ENCODE assay signal across 10 cellular contexts in the genomic region with DNA sequence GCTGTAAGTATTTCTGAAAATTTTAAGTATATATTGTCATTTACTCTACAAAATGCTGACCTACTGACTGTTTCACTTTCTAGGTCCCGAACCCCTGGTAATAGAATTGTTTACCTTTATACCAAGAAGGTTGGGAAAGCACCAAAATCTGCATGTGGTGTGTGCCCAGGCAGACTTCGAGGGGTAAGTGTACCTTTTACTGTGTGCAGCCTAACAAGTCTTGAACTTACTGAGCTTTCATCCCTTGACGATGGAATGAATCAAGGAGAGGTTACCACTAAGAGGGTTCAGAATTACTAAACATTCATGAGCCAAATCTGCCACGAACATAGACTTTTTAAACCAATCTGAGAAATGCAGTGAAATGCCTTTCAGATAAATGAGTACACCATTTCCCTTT. TPM values are rescaled to one million over a fixed set of nuclear protein-coding genes. Genes with fewer than 3 reads are reported as not detected.
A peak's percentile ranks its signal among the peaks of the same experiment; 100 is the strongest.
DNase-seq lines count a peak whose midpoint lies in the region; ATAC-seq, FAIRE-seq and TF ChIP-seq lines count a peak whose summit lies in the region.
"Had no signal": no experiment of that assay in that cellular context is flagged by ENCODE, and none has a peak within 500 bp of the region (broad histone marks: within the 10 kb centered on the region; RNA-seq: fewer than 3 reads in every experiment).

No MANE protein-coding gene starts in this region.

- no peak overlapping the region for H3K4me3 ChIP-seq in CD8-positive, alpha-beta memory T cell (ENCODE audit: low read length)
- H3K4me3 ChIP-seq in Karpas-422 (ENCODE audit: low read length) (peak overlapping the region; percentile 88), small intestine (ENCODE audit: low read depth in 1 of 2, low read length in 2 of 2) (no peak overlapping the region)
- H3K4me3 ChIP-seq in naive thymus-derived CD4-positive, alpha-beta T cell (ENCODE audit: low read length) = no peak overlapping the region

- no peak for ATAC-seq in naive thymus-derived CD4-positive, alpha-beta T cell
- no peak for ATAC-seq in HG03565 (IDR thresholded peaks at IDR 0.05; ENCODE audit: unreplicated experiment)
- ATAC-seq in GM18498 (IDR thresholded peaks at IDR 0.05; ENCODE audit: unreplicated experiment) = no peak
- ATAC-seq: Right ventricle myocardium inferior had no signal

- CTCF ChIA-PET in CD8-positive, alpha-beta memory T cell (lab: Charles Lee) = no interaction called here
- CTCF ChIA-PET in naive thymus-derived CD4-positive, alpha-beta T cell (lab: Charles Lee) = no interaction called here

- H3K27me3 ChIP-seq in CD8-positive, alpha-beta memory T cell (ENCODE audit: insufficient read depth, low read length, poor library complexity, severe bottlenecking) = no peaks in the 10 kb centered on the region
- no peaks in the 10 kb centered on the region for H3K27me3 ChIP-seq in Karpas-422 (ENCODE audit: low read length)
- H3K27me3 ChIP-seq in naive thymus-derived CD4-positive, alpha-beta T cell (ENCODE audit: control insufficient read depth in 2 of 2, insufficient read depth in 2 of 2, low read length in 2 of 2) = no peaks in the 10 kb centered on the region
- no peaks in the 10 kb centered on the region for H3K27me3 ChIP-seq in small intestine (ENCODE audit: control insufficient read depth in 2 of 2, insufficient read depth in 2 of 2, low read length in 2 of 2)

- POLR2A ChIA-PET in CD8-positive, alpha-beta memory T cell (lab: Charles Lee) = interaction anchor here (2.9 kb wide), 1 partner anchor 29 kb away, joined by 20 read pairs; a partner anchor contains a TSS
- POLR2A ChIA-PET in naive thymus-derived CD4-positive, alpha-beta T cell (lab: Charles Lee) = interaction anchor here (0.6 to 3.4 kb wide), 4 partner anchors 8 to 901 kb away, joined by 3 to 37 read pairs (median 14); a partner anchor contains a TSS

- peak overlapping the region; percentile 97 for H3K4me2 ChIP-seq in Karpas-422 (ENCODE audit: low read depth, low read length, poor library complexity, severe bottlenecking)

- peaks cover 50 to 63% (median 61%) of the 10 kb centered on the region in 3 donors for H3K4me1 Mint-ChIP-seq in CD8-positive, alpha-beta memory T cell
- peaks cover 56% of the 10 kb centered on the region for H3K4me1 Mint-ChIP-seq in brain
- peaks cover 33 to 81% (median 63%) of the 10 kb centered on the region in 7 donors for H3K4me1 Mint-ChIP-seq in naive thymus-derived CD4-positive, alpha-beta T cell

- peaks cover 46% of the 10 kb centered on the region for H4K20me1 ChIP-seq in Karpas-422 (ENCODE audit: insufficient read depth, low read depth, low read length)

- H3K36me3 Mint-ChIP-seq in CD8-positive, alpha-beta memory T cell = peaks cover 0 to 68% (median 22%) of the 10 kb centered on the region in 3 donors
- peaks cover 63% of the 10 kb centered on the region for H3K36me3 Mint-ChIP-seq in brain
- peaks cover 25 to 44% (median 38%) of the 10 kb centered on the region in 5 donors for H3K36me3 Mint-ChIP-seq in naive thymus-derived CD4-positive, alpha-beta T cell

- H3K79me2 ChIP-seq in Karpas-422 (ENCODE audit: low read length) = peaks cover 43% of the 10 kb centered on the region

- H3K9ac ChIP-seq in Karpas-422 (ENCODE audit: low read length) = peak overlapping the region; percentile 92; the same call in 1 of the 2 replicates

- peaks cover 33% of the 10 kb centered on the region for H3K4me1 ChIP-seq in CD8-positive, alpha-beta memory T cell (ENCODE audit: insufficient read depth, low read length)
- peaks cover 31% of the 10 kb centered on the region for H3K4me1 ChIP-seq in Karpas-422 (ENCODE audit: low read length)
- H3K4me1 ChIP-seq in naive thymus-derived CD4-positive, alpha-beta T cell (ENCODE audit: control insufficient read depth in 2 of 2, insufficient read depth in 2 of 2, low read length in 2 of 2) = peaks cover 29 to 30% of the 10 kb centered on the region in 2 donors
- H3K4me1 ChIP-seq in small intestine (ENCODE audit: control insufficient read depth in 2 of 2, insufficient read depth in 1 of 2, low read depth in 1 of 2, low read length in 1 of 2) = peaks cover 0 to 2% of the 10 kb centered on the region in 2 donors

- peak overlapping the region; percentile 16 to 98 (median 86) for H3K27ac Mint-ChIP-seq in CD8-positive, alpha-beta memory T cell
- H3K27ac Mint-ChIP-seq in brain = peak overlapping the region in 1 of 5 experiments; percentile 30
- peak overlapping the region in 8 of 9 donors; percentile 7 to 99 (median 82) for H3K27ac Mint-ChIP-seq in naive thymus-derived CD4-positive, alpha-beta T cell

- no peak for FAIRE-seq in small intestine (lab: Jason Lieb, UNC)

- H2AFZ ChIP-seq in Karpas-422 (ENCODE audit: low read length) = no peak overlapping the region

- peak overlapping the region; percentile 9 to 98 (median 48) for H3K4me3 Mint-ChIP-seq in CD8-positive, alpha-beta memory T cell
- peak overlapping the region in 4 of 5 experiments; percentile 88 to 99 (median 91) for H3K4me3 Mint-ChIP-seq in brain
- H3K4me3 Mint-ChIP-seq in naive thymus-derived CD4-positive, alpha-beta T cell = peak overlapping the region in 8 of 10 donors; percentile 2 to 99 (median 47)

- H3K9me3 ChIP-seq in CD8-positive, alpha-beta memory T cell (ENCODE audit: low read length) = no peaks in the 10 kb centered on the region
- no peaks in the 10 kb centered on the region for H3K9me3 ChIP-seq in Karpas-422 (ENCODE audit: low read length)
- H3K9me3 ChIP-seq in naive thymus-derived CD4-positive, alpha-beta T cell (ENCODE audit: control insufficient read depth in 2 of 3, low read length in 3 of 3) = no peaks in the 10 kb centered on the region
- H3K9me3 ChIP-seq in small intestine (ENCODE audit: control insufficient read depth, low read depth) = no peaks in the 10 kb centered on the region

- H3K27me3 Mint-ChIP-seq in CD8-positive, alpha-beta memory T cell = peaks cover 0 to 4% of the 10 kb centered on the region in 2 donors
- H3K27me3 Mint-ChIP-seq in brain = peaks cover 9% of the 10 kb centered on the region
- peaks cover 0 to 3% (median 0%) of the 10 kb centered on the region in 5 donors for H3K27me3 Mint-ChIP-seq in naive thymus-derived CD4-positive, alpha-beta T cell

- no peak for DNase-seq in CD8-positive, alpha-beta memory T cell
- DNase-seq in Karpas-422 (no peak), small intestine (no peak), GOT3 (lab: John Stamatoyannopoulos, UW) (no peak)
- no peak for DNase-seq in naive thymus-derived CD4-positive, alpha-beta T cell
- DNase-seq: HCEC 1CT had no signal

- intact Hi-C loops in naive thymus-derived CD4-positive, alpha-beta T cell (cut with micrococcal nuclease) = loop anchor here in 1 of 2 donors (5.0 kb wide), 2 partner anchors 590 to 1575 kb away; a partner anchor contains a TSS

- no peaks in the 10 kb centered on the region for H3K9me3 Mint-ChIP-seq in CD8-positive, alpha-beta memory T cell
- peaks cover 0 to 4% (median 3%) of the 10 kb centered on the region in 5 experiments for H3K9me3 Mint-ChIP-seq in brain
- peaks cover 0 to 1% (median 0%) of the 10 kb centered on the region in 11 donors for H3K9me3 Mint-ChIP-seq in naive thymus-derived CD4-positive, alpha-beta T cell

- H3K27ac ChIP-seq in CD8-positive, alpha-beta memory T cell (ENCODE audit: low read depth, low read length) = peak overlapping the region; percentile 25
- H3K27ac ChIP-seq in Karpas-422 (ENCODE audit: low read length) (no peak overlapping the region), small intestine (ENCODE audit: low read depth in 1 of 2, low read length in 1 of 2) (no peak overlapping the region)
- peak overlapping the region; percentile 90 for H3K27ac ChIP-seq in naive thymus-derived CD4-positive, alpha-beta T cell (ENCODE audit: low read depth, low read length)

- TF ChIP-seq CTCF in brain (conservative IDR thresholded peaks at IDR 0.05) = no peak

- H3K9me2 ChIP-seq in Karpas-422 (replicated peaks; ENCODE audit: insufficient read depth, low read length) = no peaks in the 10 kb centered on the region

- H3K36me3 ChIP-seq in CD8-positive, alpha-beta memory T cell (ENCODE audit: insufficient read depth, low read length) = peaks cover 37% of the 10 kb centered on the region
- H3K36me3 ChIP-seq in Karpas-422 (ENCODE audit: insufficient read depth, low read length) = peaks cover 56% of the 10 kb centered on the region
- H3K36me3 ChIP-seq in naive thymus-derived CD4-positive, alpha-beta T cell (ENCODE audit: control insufficient read depth in 2 of 3, insufficient read depth in 3 of 3, low read length in 3 of 3) = peaks cover 18 to 55% (median 21%) of the 10 kb centered on the region in 3 experiments
- H3K36me3 ChIP-seq in small intestine (ENCODE audit: control insufficient read depth in 2 of 2, insufficient read depth in 2 of 2, low read length in 2 of 2) = peaks cover 8 to 21% of the 10 kb centered on the region in 2 donors

- 40 to 58% (median 50%) methylated on average over 4 of the region's 4 CpGs for WGBS in small intestine, 3 donors

RNA-seq across cellular contexts. Expression of a gene that starts 1.6 kb away (rescaled TPM):
- total RNA-seq in CD8-positive, alpha-beta memory T cell = 1,000 to 10,000 TPM; 1,392 to 1,416 TPM
- 3,675 TPM for polyA plus RNA-seq in CD8-positive, alpha-beta memory T cell
- total RNA-seq in Karpas-422 (2014; rRNA removed; shearing (Covaris generic); ENCODE audit: low replicate concordance) = 1,954 and 2,083 TPM in 2 replicates
- polyA plus RNA-seq in brain (ENCODE audit: insufficient read depth, low read depth, low replicate concordance) (1,197 TPM), small intestine (1,000 to 10,000 TPM; 3,644 to 5,968 (median 5,930) TPM)
- 1,000 to 10,000 TPM; 1,411 to 3,442 (median 3,215) TPM for total RNA-seq in naive thymus-derived CD4-positive, alpha-beta T cell
- polyA plus RNA-seq in naive thymus-derived CD4-positive, alpha-beta T cell = 1,000 to 10,000 TPM; 4,498 to 6,068 TPM

RNA-seq across cellular contexts. Expression of a gene that starts 28.4 kb away (rescaled TPM):
- 10 to 100 TPM; 90.8 to 93.1 TPM for total RNA-seq in CD8-positive, alpha-beta memory T cell
- 154 TPM for polyA plus RNA-seq in CD8-positive, alpha-beta memory T cell
- 79.4 and 158 TPM in 2 replicates for total RNA-seq in Karpas-422 (2014; rRNA removed; shearing (Covaris generic); ENCODE audit: low replicate concordance)
- polyA plus RNA-seq in brain (ENCODE audit: insufficient read depth, low read depth, low replicate concordance) = 21.8 TPM
- total RNA-seq in naive thymus-derived CD4-positive, alpha-beta T cell = 10 to 100 TPM; 31.8 to 98.2 (median 55.6) TPM
- polyA plus RNA-seq in naive thymus-derived CD4-positive, alpha-beta T cell = 100 to 1,000 TPM in 1 of 2 donors, 10 to 100 TPM in 1; 89.2 to 119 TPM
- 100 to 1,000 TPM in 2 of 3 donors, 10 to 100 TPM in 1; 92.4 to 228 (median 117) TPM for polyA plus RNA-seq in small intestine

Comparison
In these comparisons a context has a peak if more than half of its experiments do, and no peak if none do; other contexts are left out.
1. H3K27ac ChIP-seq: peak in CD8-positive, alpha-beta memory T cell (single experiment) and naive thymus-derived CD4-positive, alpha-beta T cell (single experiment); none in Karpas-422 (single experiment) and small intestine (0 of 2).
2. Peak in every context shown above with its lines, with median percentiles within 50 percentile points of each other: H3K4me3 Mint-ChIP-seq.